In the genomic region with DNA sequence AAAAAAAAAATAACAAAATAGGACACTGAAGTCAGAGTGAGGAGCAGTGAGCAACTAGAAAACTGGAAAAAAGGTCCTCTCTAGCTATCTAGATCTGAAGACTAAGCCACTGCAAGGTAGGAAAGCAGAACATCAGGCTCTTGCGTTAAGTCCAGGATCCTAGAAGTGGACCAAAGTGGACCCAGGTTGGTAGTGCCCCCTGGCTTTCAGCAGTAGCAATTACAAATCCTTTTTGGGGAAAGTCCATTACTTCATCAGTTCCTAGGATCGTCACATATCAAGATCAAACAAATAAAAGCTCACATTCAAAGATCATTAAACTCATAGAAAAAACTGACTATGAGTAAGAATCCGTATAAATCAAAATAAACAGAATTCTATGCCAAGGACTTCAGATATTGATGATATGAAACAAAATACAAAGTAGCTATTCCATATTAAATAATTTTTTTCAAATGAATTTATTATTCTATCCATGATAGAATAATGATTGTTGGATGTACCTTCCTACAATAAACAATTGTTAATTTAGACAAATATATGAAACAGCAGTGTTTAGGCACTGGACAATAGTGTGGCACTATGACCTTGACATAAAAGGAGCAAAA, we compare ENCODE assay signal across 8 cellular contexts. TPM values are rescaled to one million over a fixed set of nuclear protein-coding genes. Genes with fewer than 3 reads are reported as not detected.
DNase-seq lines count a peak whose midpoint lies in the region; ATAC-seq and TF ChIP-seq lines count a peak whose summit lies in the region.

No MANE protein-coding gene starts in this region.

- CTCF ChIA-PET in PC-9 (lab: Charles Lee), result interaction anchor here (0.6 to 2.0 kb wide), 12 partner anchors 8 to 531 kb away, joined by 3 to 18 read pairs (median 7); no protein-coding TSS in a partner anchor

- peaks cover 12% of the 10 kb centered on the region; the same call in 1 of the 2 replicates for H3K9me3 ChIP-seq in PC-9 (ENCODE audit: insufficient read depth, low read depth)

- no peak overlapping the region for H2AFZ ChIP-seq in PC-9

- H3F3A ChIP-seq in PC-9 (ENCODE audit: insufficient read depth, low read depth), result peaks cover 19% of the 10 kb centered on the region

- H3K4me2 ChIP-seq in PC-9, result no peak overlapping the region

- peaks cover 11% of the 10 kb centered on the region for H3K79me2 ChIP-seq in PC-9 (ENCODE audit: low read depth)

- no TSS peak for BruUV-seq in PC-9 (replicated peaks; lab: Mats Ljungman, UMichigan)

- peak; percentile 65 for DNase-seq in activated effector memory CD4-positive, alpha-beta T cell treated with anti-CD3 and anti-CD28 coated beads, Interleukin-2, amount 50 U/mL, for 16 hours
- DNase-seq in activated effector memory CD4-positive, alpha-beta T cell treated with Interleukin-2 at 50 U/mL for 16 hours, result no peak
- no peak for DNase-seq in PC-9
- peak; percentile 51 for DNase-seq in cerebellum (ENCODE audit: low spot score)
- peak; percentile 62 for DNase-seq in islet precursor cell
- DNase-seq in stimulated activated naive CD8-positive, alpha-beta T cell treated with anti-CD3 and anti-CD28 coated beads, Interleukin-15, amount 100 ng/mL, for 72 hours, result peak in 1 of 2 donors; percentile 44

- H3K4me1 ChIP-seq in PC-9 (replicated peaks; ENCODE audit: insufficient read depth), result peaks cover 21% of the 10 kb centered on the region

- ATAC-seq in HG03095 (IDR thresholded peaks at IDR 0.05; ENCODE audit: unreplicated experiment) (peak; percentile 42), HG02970 (IDR thresholded peaks at IDR 0.05; ENCODE audit: low FRiP score, unreplicated experiment) (no peak)
- peak; percentile 68 for ATAC-seq in stimulated activated naive CD8-positive, alpha-beta T cell treated with anti-CD3 and anti-CD28 coated beads, Interleukin-15, amount 100 ng/mL, for 72 hours

- H3K27me3 ChIP-seq in PC-9 (ENCODE audit: insufficient read depth, low read depth), result no peaks in the 10 kb centered on the region

- H3K4me1 Mint-ChIP-seq in stimulated activated naive CD8-positive, alpha-beta T cell treated with anti-CD3 and anti-CD28 coated beads, Interleukin-15, amount 100 ng/mL, for 72 hours, result peaks cover 11% of the 10 kb centered on the region

- POLR2A ChIA-PET in PC-9 (lab: Charles Lee; ENCODE audit: unreplicated experiment), result interaction anchor here (0.5 to 0.7 kb wide), 3 partner anchors 40 to 300 kb away, joined by 3 to 28 read pairs (median 6); no protein-coding TSS in a partner anchor

- no peak overlapping the region for H3K4me3 ChIP-seq in PC-9

- H3K27me3 Mint-ChIP-seq in stimulated activated naive CD8-positive, alpha-beta T cell treated with anti-CD3 and anti-CD28 coated beads, Interleukin-15, amount 100 ng/mL, for 72 hours, result peaks cover 37% of the 10 kb centered on the region

- H3K27ac Mint-ChIP-seq in stimulated activated naive CD8-positive, alpha-beta T cell treated with anti-CD3 and anti-CD28 coated beads, Interleukin-15, amount 100 ng/mL, for 72 hours, result no peak overlapping the region

- H3K4me3 Mint-ChIP-seq in stimulated activated naive CD8-positive, alpha-beta T cell treated with anti-CD3 and anti-CD28 coated beads, Interleukin-15, amount 100 ng/mL, for 72 hours, result no peak overlapping the region

- intact Hi-C loops in PC-9 (cut with micrococcal nuclease; ENCODE audit: unreplicated experiment), result no loop called here

- 0 out of 2 replicates have a peak, but pooled peaks cover 6% of the 10 kb centered on the region for H3K9me2 ChIP-seq in PC-9 (ENCODE audit: insufficient read depth)

- no peaks in the 10 kb centered on the region for H3K36me3 ChIP-seq in PC-9 (ENCODE audit: low read depth)

- H3K27ac ChIP-seq in PC-9, result no peak overlapping the region

- peak; percentile 76 for TF ChIP-seq CTCF in PC-9 (conservative IDR thresholded peaks at IDR 0.05)

- peaks cover 7 to 11% of the 10 kb centered on the region in 2 donors for H3K9me3 Mint-ChIP-seq in stimulated activated naive CD8-positive, alpha-beta T cell treated with anti-CD3 and anti-CD28 coated beads, Interleukin-15, amount 100 ng/mL, for 72 hours

- no peaks in the 10 kb centered on the region for H4K20me1 ChIP-seq in PC-9 (ENCODE audit: insufficient read depth)

RNA-seq across cellular contexts. Expression of gene RICTOR, which starts 6.5 kb away (rescaled TPM):
- 103 and 121 TPM in 2 replicates for total RNA-seq in PC-9 (2021)
- total RNA-seq in cerebellum, result 90.4 TPM

Comparison
In these comparisons a context has a peak if more than half of its experiments do, and no peak if none do; other contexts are left out.
1. DNase-seq: peak in activated effector memory CD4-positive, alpha-beta T cell treated with anti-CD3 and anti-CD28 coated beads, Interleukin-2, amount 50 U/mL, for 16 hours (single experiment), cerebellum (single experiment) and islet precursor cell (single experiment); none in activated effector memory CD4-positive, alpha-beta T cell treated with Interleukin-2 at 50 U/mL for 16 hours (single experiment) and PC-9 (0 of 2).